17 cellular contexts compared by ENCODE assay signal in the genomic region with DNA sequence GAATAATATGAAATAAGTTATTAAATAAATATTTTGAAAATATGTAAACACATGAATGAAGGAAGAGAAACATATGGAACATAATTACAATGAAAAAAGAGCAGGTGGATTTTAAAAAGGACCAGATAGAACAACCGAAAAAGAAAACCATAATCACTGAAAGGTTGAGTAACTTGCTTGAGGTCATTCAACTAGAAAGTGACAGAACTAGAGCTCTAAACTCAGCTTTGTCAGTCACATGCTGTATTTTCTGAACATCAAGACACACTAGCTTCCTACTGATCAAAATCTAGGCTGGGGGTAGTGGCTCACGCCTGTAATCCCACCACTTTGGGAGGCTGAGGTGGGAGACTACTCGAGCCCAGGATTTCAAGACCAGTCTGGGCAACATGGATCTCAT. TPM values are rescaled to one million over a fixed set of nuclear protein-coding genes. Genes with fewer than 3 reads are reported as not detected.
DNase-seq lines count a peak whose midpoint lies in the region; ATAC-seq, FAIRE-seq and TF ChIP-seq lines count a peak whose summit lies in the region.
"Had no signal": no experiment of that assay in that cellular context is flagged by ENCODE, and none has a peak within 500 bp of the region (broad histone marks: within the 10 kb centered on the region; RNA-seq: fewer than 3 reads in every experiment).

No MANE protein-coding gene starts in this region.

- no peaks in the 10 kb centered on the region for H3K4me1 ChIP-seq in vagina
- H3K4me1 ChIP-seq: esophagus muscularis mucosa had no signal

- H3K4me3 ChIP-seq in vagina: no peak overlapping the region
- H3K4me3 ChIP-seq: esophagus muscularis mucosa, lung, thyroid gland had no signal

- no peak overlapping the region for H3K4me3 Mint-ChIP-seq in naive thymus-derived CD8-positive, alpha-beta T cell
- H3K4me3 Mint-ChIP-seq in activated T-helper 2 cell treated with anti-CD3 and anti-CD28 coated beads, Interferon-gamma antibody, Interleukin-2, Interleukin-4, amounts not matched to agents 10 μg/mL and 5 μg/mL and 100 μg/mL, durations not matched to agents 14 hours and 24 hours and 36 hours (ENCODE audit: low read depth): no peak overlapping the region
- H3K4me3 Mint-ChIP-seq: CD4-positive, alpha-beta memory T cell had no signal

- no peaks in the 10 kb centered on the region for H3K27me3 ChIP-seq in vagina
- H3K27me3 ChIP-seq: esophagus muscularis mucosa, thyroid gland had no signal

- H3K27me3 Mint-ChIP-seq in naive thymus-derived CD8-positive, alpha-beta T cell: peaks cover 4 to 28% (median 8%) of the 10 kb centered on the region in 5 donors
- peaks cover 10% of the 10 kb centered on the region for H3K27me3 Mint-ChIP-seq in activated T-helper 2 cell treated with anti-CD3 and anti-CD28 coated beads, Interferon-gamma antibody, Interleukin-2, Interleukin-4, amounts not matched to agents 10 μg/mL and 5 μg/mL and 100 μg/mL, durations not matched to agents 14 hours and 24 hours and 36 hours (ENCODE audit: low read depth)

- no peak overlapping the region for H3K27ac Mint-ChIP-seq in naive thymus-derived CD8-positive, alpha-beta T cell
- no peak overlapping the region for H3K27ac Mint-ChIP-seq in activated T-helper 2 cell treated with anti-CD3 and anti-CD28 coated beads, Interferon-gamma antibody, Interleukin-2, Interleukin-4, amounts not matched to agents 10 μg/mL and 5 μg/mL and 100 μg/mL, durations not matched to agents 14 hours and 24 hours and 36 hours
- H3K27ac Mint-ChIP-seq: CD4-positive, alpha-beta memory T cell had no signal

- DNase-seq in GM19240 (ENCODE audit: insufficient read length, low spot score) (peak; percentile 9), NOMO-1 treated with dmso at 0.1 percent for 144 hours (lab: John Stamatoyannopoulos, UW; ENCODE audit: unreplicated experiment) (no peak), vagina (ENCODE audit: extremely low spot score in 2 of 2) (no peak)
- no peak for DNase-seq in naive thymus-derived CD8-positive, alpha-beta T cell
- no peak for DNase-seq in activated T-helper 2 cell treated with anti-CD3 and anti-CD28 coated beads, Interferon-gamma antibody, Interleukin-2, Interleukin-4, amounts not matched to agents 10 μg/mL and 5 μg/mL and 100 μg/mL, durations not matched to agents 14 hours and 24 hours and 36 hours (ENCODE audit: low spot score)
- DNase-seq: CD4-positive, alpha-beta memory T cell; GOT3; NCI-H1436; NCI-H69; SHP77 treated with DMSO at 0.1 percent for 48 hours; thyroid gland had no signal

- no peak for TF ChIP-seq CTCF in vagina (IDR thresholded peaks at IDR 0.05)

- peak; percentile 80 for FAIRE-seq in G401.6 (lab: Jason Lieb, UNC)

- peaks cover 0 to 13% (median 0%) of the 10 kb centered on the region in 3 donors for H3K36me3 Mint-ChIP-seq in naive thymus-derived CD8-positive, alpha-beta T cell
- H3K36me3 Mint-ChIP-seq in activated T-helper 2 cell treated with anti-CD3 and anti-CD28 coated beads, Interferon-gamma antibody, Interleukin-2, Interleukin-4, amounts not matched to agents 10 μg/mL and 5 μg/mL and 100 μg/mL, durations not matched to agents 14 hours and 24 hours and 36 hours (ENCODE audit: low read depth): no peaks in the 10 kb centered on the region
- H3K36me3 Mint-ChIP-seq: CD4-positive, alpha-beta memory T cell had no signal

- intact Hi-C loops in activated T-helper 2 cell treated with anti-CD3 and anti-CD28 coated beads, Interferon-gamma antibody, Interleukin-2, Interleukin-4, amounts not matched to agents 10 μg/mL and 5 μg/mL and 100 μg/mL, durations not matched to agents 14 hours and 24 hours and 36 hours (cut with micrococcal nuclease): no loop called here
- intact Hi-C loops in vagina (cut with DNase I): no loop called here

- H3K9me3 Mint-ChIP-seq in naive thymus-derived CD8-positive, alpha-beta T cell: peaks cover 0 to 17% (median 2%) of the 10 kb centered on the region in 9 donors
- H3K9me3 Mint-ChIP-seq in activated T-helper 2 cell treated with anti-CD3 and anti-CD28 coated beads, Interferon-gamma antibody, Interleukin-2, Interleukin-4, amounts not matched to agents 10 μg/mL and 5 μg/mL and 100 μg/mL, durations not matched to agents 14 hours and 24 hours and 36 hours: no peaks in the 10 kb centered on the region

- H3K27ac ChIP-seq in vagina: no peak overlapping the region
- H3K27ac ChIP-seq: 22Rv1, esophagus muscularis mucosa had no signal

- H3K4me1 Mint-ChIP-seq in naive thymus-derived CD8-positive, alpha-beta T cell: no peaks in the 10 kb centered on the region
- H3K4me1 Mint-ChIP-seq in activated T-helper 2 cell treated with anti-CD3 and anti-CD28 coated beads, Interferon-gamma antibody, Interleukin-2, Interleukin-4, amounts not matched to agents 10 μg/mL and 5 μg/mL and 100 μg/mL, durations not matched to agents 14 hours and 24 hours and 36 hours (ENCODE audit: low read depth): no peaks in the 10 kb centered on the region
- H3K4me1 Mint-ChIP-seq: CD4-positive, alpha-beta memory T cell had no signal

- TF ChIP-seq POLR2A in vagina (IDR thresholded peaks at IDR 0.05): no peak

- POLR2A ChIA-PET in naive thymus-derived CD8-positive, alpha-beta T cell (lab: Charles Lee): no interaction called here

- H3K9me3 ChIP-seq in vagina: no peaks in the 10 kb centered on the region
- H3K9me3 ChIP-seq: esophagus muscularis mucosa, thyroid gland had no signal

- peak; percentile 90 for ATAC-seq in HG02610 (IDR thresholded peaks at IDR 0.05; ENCODE audit: unreplicated experiment)
- ATAC-seq in HG03196 (IDR thresholded peaks at IDR 0.05; ENCODE audit: unreplicated experiment): peak; percentile 88
- no peak for ATAC-seq in naive thymus-derived CD8-positive, alpha-beta T cell

- no peaks in the 10 kb centered on the region for H3K36me3 ChIP-seq in vagina
- H3K36me3 ChIP-seq: esophagus muscularis mucosa, thyroid gland had no signal

RNA-seq across cellular contexts. Expression of a gene that starts 30.0 kb away (rescaled TPM):
- total RNA-seq in naive thymus-derived CD8-positive, alpha-beta T cell: 1 to 10 TPM; 5.0 to 8.1 TPM
- polyA plus RNA-seq in naive thymus-derived CD8-positive, alpha-beta T cell: under 1 TPM; 0.25 to 0.66 (median 0.35) TPM
- total RNA-seq in activated T-helper 2 cell treated with anti-CD3 and anti-CD28 coated beads, Interferon-gamma antibody, Interleukin-2, Interleukin-4, amounts not matched to agents 10 μg/mL and 5 μg/mL and 100 μg/mL, durations not matched to agents 14 hours and 24 hours and 36 hours: 9.8 and 10.6 TPM in 2 replicates
- 55.0 TPM for total RNA-seq in vagina

Comparison
In these comparisons a context has a peak if more than half of its experiments do, and no peak if none do; other contexts are left out.
1. ATAC-seq: peak in HG02610 (single experiment) and HG03196 (single experiment); none in naive thymus-derived CD8-positive, alpha-beta T cell (0 of 2).